ENCODE assay signal across 8 cellular contexts in genomic region chr14:103385994-103386491, GRCh38. TPM values are rescaled to one million over a fixed set of nuclear protein-coding genes. Genes with fewer than 3 reads are reported as not detected.
DNase-seq lines count a peak whose midpoint lies in the region; ATAC-seq lines count a peak whose summit lies in the region.

No MANE protein-coding gene starts in this region.

- no peak for ATAC-seq in activated CD4-positive, alpha-beta T cell treated with anti-CD3 and anti-CD28 coated beads for 36 hours
- ATAC-seq in memory B cell (ENCODE audit: low read depth) = no peak
- peak; percentile 24 for ATAC-seq in stimulated activated naive CD8-positive, alpha-beta T cell treated with anti-CD3 and anti-CD28 coated beads, Interleukin-15, amount 100 ng/mL, for 72 hours
- no peak for ATAC-seq in sciatic nerve

- intact Hi-C loops in activated CD4-positive, alpha-beta T cell treated with anti-CD3 and anti-CD28 coated beads for 36 hours (cut with DNase I, micrococcal nuclease) = loop anchor here (1.0 to 10.0 kb wide), 8 partner anchors 36 to 794 kb away; partner anchors contain the start of genes EIF5 (in 2 of the 2), BAG5 (in 1 of the 2), COA8 (in 1 of the 2) and KLC1 (in 1 of the 2)
- intact Hi-C loops in sciatic nerve (cut with DNase I) = no loop called here

- DNase-seq in NCI-H82 (lab: John Stamatoyannopoulos, UW) (peak; percentile 32), NCI-H82 treated with DMSO at 0.1 percent for 48 hours (lab: John Stamatoyannopoulos, UW; ENCODE audit: unreplicated experiment) (no peak), ecto neural progenitor cell (ENCODE audit: low spot score) (peak; percentile 59), memory B cell (ENCODE audit: low spot score in 2 of 2) (peak in 1 of 2 donors; percentile 5), sciatic nerve (ENCODE audit: low spot score) (no peak)
- peak; percentile 62 for DNase-seq in activated CD4-positive, alpha-beta T cell treated with anti-CD3 and anti-CD28 coated beads for 36 hours
- DNase-seq in stimulated activated naive CD8-positive, alpha-beta T cell treated with anti-CD3 and anti-CD28 coated beads, Interleukin-15, amount 100 ng/mL, for 72 hours = peak; percentile 37 to 46

- peak overlapping the region; percentile 98 for H3K27ac Mint-ChIP-seq in activated CD4-positive, alpha-beta T cell treated with anti-CD3 and anti-CD28 coated beads for 36 hours
- H3K27ac Mint-ChIP-seq in memory B cell = peak overlapping the region; percentile 93
- H3K27ac Mint-ChIP-seq in stimulated activated naive CD8-positive, alpha-beta T cell treated with anti-CD3 and anti-CD28 coated beads, Interleukin-15, amount 100 ng/mL, for 72 hours = peak overlapping the region; percentile 90 to 96

- peaks cover 2% of the 10 kb centered on the region; the same call in 1 of the 2 replicates for H3K36me3 ChIP-seq in HUES6 (ENCODE audit: control insufficient read depth, insufficient read depth, low read length)

- CTCF ChIA-PET in activated CD4-positive, alpha-beta T cell treated with anti-CD3 and anti-CD28 coated beads for 36 hours (lab: Charles Lee) = no interaction called here

- peaks cover 11% of the 10 kb centered on the region for H3K36me3 Mint-ChIP-seq in activated CD4-positive, alpha-beta T cell treated with anti-CD3 and anti-CD28 coated beads for 36 hours (ENCODE audit: low read depth)
- no peaks in the 10 kb centered on the region for H3K36me3 Mint-ChIP-seq in memory B cell

- H3K9me3 ChIP-seq in HUES6 (ENCODE audit: control insufficient read depth, insufficient read depth, low read depth, low read length) = no peaks in the 10 kb centered on the region

- peak overlapping the region; percentile 95 for H3K9ac ChIP-seq in HUES6 (ENCODE audit: low read length)

- POLR2A ChIA-PET in activated CD4-positive, alpha-beta T cell treated with anti-CD3 and anti-CD28 coated beads for 36 hours (lab: Charles Lee) = interaction anchor here (0.9 kb wide), 1 partner anchor 41 kb away, joined by 3 read pairs; no protein-coding TSS in a partner anchor

- H3K4me1 Mint-ChIP-seq in activated CD4-positive, alpha-beta T cell treated with anti-CD3 and anti-CD28 coated beads for 36 hours = peaks cover 39% of the 10 kb centered on the region
- peaks cover 15% of the 10 kb centered on the region for H3K4me1 Mint-ChIP-seq in memory B cell
- peaks cover 60% of the 10 kb centered on the region for H3K4me1 Mint-ChIP-seq in stimulated activated naive CD8-positive, alpha-beta T cell treated with anti-CD3 and anti-CD28 coated beads, Interleukin-15, amount 100 ng/mL, for 72 hours

- H3K4me1 ChIP-seq in HUES6 (ENCODE audit: control insufficient read depth, insufficient read depth, low read length) = 0 out of 2 replicates have a peak, but pooled peaks cover 3% of the 10 kb centered on the region

- H3K27me3 Mint-ChIP-seq in activated CD4-positive, alpha-beta T cell treated with anti-CD3 and anti-CD28 coated beads for 36 hours = no peaks in the 10 kb centered on the region
- H3K27me3 Mint-ChIP-seq in memory B cell = peaks cover 8% of the 10 kb centered on the region
- peaks cover 12% of the 10 kb centered on the region for H3K27me3 Mint-ChIP-seq in stimulated activated naive CD8-positive, alpha-beta T cell treated with anti-CD3 and anti-CD28 coated beads, Interleukin-15, amount 100 ng/mL, for 72 hours

- peak overlapping the region; percentile 98 for H3K4me3 ChIP-seq in HUES6 (ENCODE audit: low read depth, low read length)

- peaks cover 9% of the 10 kb centered on the region for H3K27me3 ChIP-seq in HUES6 (ENCODE audit: control insufficient read depth, insufficient read depth, low read length)

- no peaks in the 10 kb centered on the region for H3K9me3 Mint-ChIP-seq in activated CD4-positive, alpha-beta T cell treated with anti-CD3 and anti-CD28 coated beads for 36 hours (ENCODE audit: low read depth)
- no peaks in the 10 kb centered on the region for H3K9me3 Mint-ChIP-seq in memory B cell
- no peaks in the 10 kb centered on the region for H3K9me3 Mint-ChIP-seq in stimulated activated naive CD8-positive, alpha-beta T cell treated with anti-CD3 and anti-CD28 coated beads, Interleukin-15, amount 100 ng/mL, for 72 hours

- H3K27ac ChIP-seq in HUES6 (ENCODE audit: low read depth, low read length) = peak overlapping the region; percentile 96; the same call in 1 of the 2 replicates

- peak overlapping the region; percentile 99 for H3K4me3 Mint-ChIP-seq in activated CD4-positive, alpha-beta T cell treated with anti-CD3 and anti-CD28 coated beads for 36 hours
- H3K4me3 Mint-ChIP-seq in memory B cell = peak overlapping the region; percentile 96
- peak overlapping the region; percentile 98 for H3K4me3 Mint-ChIP-seq in stimulated activated naive CD8-positive, alpha-beta T cell treated with anti-CD3 and anti-CD28 coated beads, Interleukin-15, amount 100 ng/mL, for 72 hours

RNA-seq across cellular contexts. Expression of gene MARK3, which starts 0.8 kb away (rescaled TPM):
- 10 to 100 TPM; 57.3 to 64.9 TPM for total RNA-seq in activated CD4-positive, alpha-beta T cell treated with anti-CD3 and anti-CD28 coated beads for 36 hours
- total RNA-seq in sciatic nerve = 104 TPM

RNA-seq across cellular contexts. Expression of gene EIF5, which starts 52.0 kb away (rescaled TPM):
- 100 to 1,000 TPM; 222 to 234 TPM for total RNA-seq in activated CD4-positive, alpha-beta T cell treated with anti-CD3 and anti-CD28 coated beads for 36 hours
- 186 TPM for total RNA-seq in sciatic nerve

Comparison
In these comparisons a context has a peak if more than half of its experiments do, and no peak if none do; other contexts are left out.
1. DNase-seq: peak in NCI-H82 (single experiment), activated CD4-positive, alpha-beta T cell treated with anti-CD3 and anti-CD28 coated beads for 36 hours (single experiment), ecto neural progenitor cell (single experiment) and stimulated activated naive CD8-positive, alpha-beta T cell treated with anti-CD3 and anti-CD28 coated beads, Interleukin-15, amount 100 ng/mL, for 72 hours (2 of 2); none in NCI-H82 treated with DMSO at 0.1 percent for 48 hours (single experiment) and sciatic nerve (single experiment).
2. Peak in every context shown above with its lines, with median percentiles within 50 percentile points of each other: H3K27ac Mint-ChIP-seq and H3K4me3 Mint-ChIP-seq.